ENCODE assay signal across 1 cellular context in genomic region chr6:3186974-3187382, GRCh38.
TF ChIP-seq lines count a peak whose summit lies in the region.

No MANE protein-coding gene starts in this region.

TF ChIP-seq in H1, 55 proteins besides CTCF, POLR2A, EP300 and RAD21:
- TF ChIP-seq PHF8 (conservative IDR thresholded peaks at IDR 0.05; ENCODE audit: low read depth, low read length) (no peak), CBX8 (IDR thresholded peaks at IDR 0.05; ENCODE audit: borderline replicate concordance, low read depth, low read length) (no peak), JUN (IDR thresholded peaks at IDR 0.05; ENCODE audit: low read depth, low read length) (no peak), KDM5A (IDR thresholded peaks at IDR 0.05; ENCODE audit: low read length) (no peak), RFX5 (IDR thresholded peaks at IDR 0.05; ENCODE audit: borderline replicate concordance, low read depth, low read length) (no peak), FOSL1 (IDR thresholded peaks at IDR 0.05; ENCODE audit: insufficient read depth, low read depth, low read length) (no peak), GABPA (IDR thresholded peaks at IDR 0.05; ENCODE audit: borderline replicate concordance, insufficient read depth, low read length) (no peak), NRF1 (IDR thresholded peaks at IDR 0.05; ENCODE audit: low read depth, low read length) (no peak), SAP30 (IDR thresholded peaks at IDR 0.05; ENCODE audit: insufficient read depth, insufficient replicate concordance, low read length) (no peak), SP1 (IDR thresholded peaks at IDR 0.05; ENCODE audit: low read depth, low read length) (no peak), ATF2 (IDR thresholded peaks at IDR 0.05; ENCODE audit: low read length) (no peak)
